8 cellular contexts compared by ENCODE assay signal in the genomic region with DNA sequence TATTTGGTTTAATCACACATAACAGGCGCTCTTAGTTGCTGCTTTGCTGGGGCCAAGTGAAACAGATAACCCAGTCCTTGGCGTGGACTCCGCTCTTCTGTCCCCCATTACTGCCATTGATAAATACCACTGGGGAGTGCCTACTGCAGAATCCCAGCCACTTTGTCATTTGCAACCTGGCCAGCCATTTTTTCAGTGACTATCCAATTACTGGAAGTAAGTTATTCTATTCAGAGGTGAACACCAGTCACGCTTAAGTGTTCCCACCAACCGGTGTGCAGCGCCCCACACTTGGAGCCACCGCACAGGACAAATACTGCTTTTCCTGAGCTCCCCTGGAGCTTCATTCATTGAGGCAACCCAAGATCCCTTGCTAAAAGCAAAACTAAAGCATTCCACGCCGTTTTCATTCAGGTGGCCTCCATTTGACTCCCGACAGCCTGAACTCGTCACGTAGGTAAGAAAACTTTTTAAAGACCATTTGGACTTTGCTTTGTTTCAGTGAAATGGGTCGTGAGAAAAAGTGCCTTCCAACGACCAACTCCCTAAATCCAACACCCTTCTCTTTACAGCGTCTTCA. TPM values are rescaled to one million over a fixed set of nuclear protein-coding genes. Genes with fewer than 3 reads are reported as not detected.
DNase-seq lines count a peak whose midpoint lies in the region; ATAC-seq and TF ChIP-seq lines count a peak whose summit lies in the region.

No MANE protein-coding gene starts in this region.

- TF ChIP-seq CTCF in HFF-Myc (IDR thresholded peaks at IDR 0.05; ENCODE audit: low read depth, low read length, missing control alignments) = no peak
- no peak for TF ChIP-seq CTCF in foreskin keratinocyte (conservative IDR thresholded peaks at IDR 0.05)

- peaks cover 45% of the 10 kb centered on the region for H3K4me1 Mint-ChIP-seq in T-helper 17 cell

- peaks cover 31% of the 10 kb centered on the region for H3K4me1 ChIP-seq in foreskin keratinocyte
- peaks cover 51 to 56% (median 54%) of the 10 kb centered on the region in 3 donors for H3K4me1 ChIP-seq in skeletal muscle tissue (ENCODE audit: control insufficient read depth in 3 of 3, insufficient read depth in 3 of 3, low read length in 3 of 3)

- no peaks in the 10 kb centered on the region for H3K36me3 Mint-ChIP-seq in T-helper 17 cell (ENCODE audit: low read depth)

- H3K9ac ChIP-seq in skeletal muscle tissue (ENCODE audit: low read depth in 1 of 3, low read length in 3 of 3) = peak overlapping the region; percentile 63 to 86 (median 78)

- H3K36me3 ChIP-seq in skeletal muscle tissue (ENCODE audit: control insufficient read depth in 3 of 3, insufficient read depth in 3 of 3, low read length in 3 of 3) = no peaks in the 10 kb centered on the region

- H3K27ac ChIP-seq in foreskin keratinocyte (peak overlapping the region; percentile 10), skeletal muscle tissue (ENCODE audit: low read depth, low read length) (no peak overlapping the region)

- no peak for DNase-seq in HFF-Myc (ENCODE audit: extremely low read depth, low read depth)
- DNase-seq in T-helper 17 cell = no peak
- DNase-seq in foreskin keratinocyte = no peak
- no peak for DNase-seq in nucleus accumbens (lab: John Stamatoyannopoulos, UW)
- no peak for DNase-seq in stimulated activated CD4-positive, alpha-beta T cell treated with anti-CD3 and anti-CD28 coated beads, Interleukin-4, amount 100 ng/mL, for 4 hours
- DNase-seq in epidermal melanocyte (ENCODE audit: insufficient read length, low spot score) = no peak

- H3K4me3 ChIP-seq in HFF-Myc (replicated peaks; ENCODE audit: low read depth, low read length) (peak overlapping the region; percentile 73), skeletal muscle tissue (ENCODE audit: low read length in 3 of 3) (peak overlapping the region; percentile 74 to 79 (median 74))

- peak overlapping the region; percentile 96 for H3K27ac Mint-ChIP-seq in T-helper 17 cell

- H3K27me3 Mint-ChIP-seq in T-helper 17 cell = no peaks in the 10 kb centered on the region

- H3K9me3 ChIP-seq in T-helper 17 cell (ENCODE audit: control insufficient read depth, low read length, poor library complexity, severe bottlenecking) (no peaks in the 10 kb centered on the region), skeletal muscle tissue (ENCODE audit: control insufficient read depth in 3 of 3, low read length in 3 of 3) (no peaks in the 10 kb centered on the region)

- ATAC-seq in T-helper 17 cell (no peak), foreskin keratinocyte (no peak), GM21381 (IDR thresholded peaks at IDR 0.05; ENCODE audit: unreplicated experiment) (no peak)

- no peaks in the 10 kb centered on the region for H3K27me3 ChIP-seq in foreskin keratinocyte
- no peaks in the 10 kb centered on the region for H3K27me3 ChIP-seq in skeletal muscle tissue (ENCODE audit: control insufficient read depth in 3 of 3, insufficient read depth in 3 of 3, low read length in 3 of 3)

- peak overlapping the region; percentile 97 for H3K4me3 Mint-ChIP-seq in T-helper 17 cell

RNA-seq across cellular contexts. Expression of a gene that starts 1.8 kb away (rescaled TPM):
- total RNA-seq in T-helper 17 cell (100 to 1,000 TPM; 259 to 282 TPM), foreskin keratinocyte (72.6 and 75.9 TPM in 2 replicates), skeletal muscle tissue (57.9 TPM)
- 28.8 and 35.5 TPM in 2 replicates for polyA plus RNA-seq in foreskin keratinocyte
